Comparison of ENCODE assay signal across 12 cellular contexts in genomic region chr9:126328415-126328814, GRCh38. TPM values are rescaled to one million over a fixed set of nuclear protein-coding genes. Genes with fewer than 3 reads are reported as not detected.
A peak's percentile ranks its signal among the peaks of the same experiment; 100 is the strongest.
DNase-seq lines count a peak whose midpoint lies in the region; ATAC-seq and TF ChIP-seq lines count a peak whose summit lies in the region.
"Had no signal": no experiment of that assay in that cellular context is flagged by ENCODE, and none has a peak within 500 bp of the region (broad histone marks: within the 10 kb centered on the region; RNA-seq: fewer than 3 reads in every experiment).

No MANE protein-coding gene starts in this region.

- no peak overlapping the region for H3K27ac Mint-ChIP-seq in Calu3 (ENCODE audit: unreplicated experiment)

- no peaks in the 10 kb centered on the region for H3K27me3 Mint-ChIP-seq in Calu3 (ENCODE audit: unreplicated experiment)

- H3K9me3 Mint-ChIP-seq in Calu3 (ENCODE audit: low read depth, unreplicated experiment): no peaks in the 10 kb centered on the region

- no peak for TF ChIP-seq EP300 in sigmoid colon (IDR thresholded peaks at IDR 0.05)

- WGBS in esophagus squamous epithelium, 2 donors: 68 to 71% methylated on average over 3 of the region's 3 CpGs
- WGBS in sigmoid colon, 2 donors: 90 to 91% methylated on average over 3 of the region's 3 CpGs
- 90 to 95% methylated on average over 3 of the region's 3 CpGs for WGBS in body of pancreas, 2 donors

- H3K27me3 ChIP-seq in Peyer's patch (no peaks in the 10 kb centered on the region), esophagus squamous epithelium (no peaks in the 10 kb centered on the region), skeletal muscle tissue (ENCODE audit: control insufficient read depth in 3 of 3, insufficient read depth in 3 of 3, low read length in 3 of 3) (no peaks in the 10 kb centered on the region), sigmoid colon (no peaks in the 10 kb centered on the region), body of pancreas (no peaks in the 10 kb centered on the region)
- H3K27me3 ChIP-seq: upper lobe of right lung had no signal

- TSS peak; percentile 24 for BruUV-seq in Calu3 (replicated peaks; lab: Mats Ljungman, UMichigan)

- H3K4me3 Mint-ChIP-seq in Calu3 (ENCODE audit: low read depth, unreplicated experiment): no peak overlapping the region

- H3K4me1 ChIP-seq in Peyer's patch (peaks cover 0 to 11% (median 0%) of the 10 kb centered on the region in 4 donors), esophagus squamous epithelium (peaks cover 6 to 59% (median 14%) of the 10 kb centered on the region in 3 donors), skeletal muscle tissue (ENCODE audit: control insufficient read depth in 3 of 3, insufficient read depth in 3 of 3, low read length in 3 of 3) (peaks cover 50 to 63% (median 56%) of the 10 kb centered on the region in 3 donors), sigmoid colon (peaks cover 0 to 36% (median 19%) of the 10 kb centered on the region in 4 donors), body of pancreas (peaks cover 16% of the 10 kb centered on the region)

- no peak overlapping the region for H3K9ac ChIP-seq in skeletal muscle tissue (ENCODE audit: low read depth in 1 of 3, low read length in 3 of 3)

- CTCF ChIA-PET in Calu3 (lab: Charles Lee): interaction anchor here (0.9 kb wide), 1 partner anchor 70 kb away, joined by 3 read pairs; no protein-coding TSS in a partner anchor

- H3K4me1 Mint-ChIP-seq in Calu3 (ENCODE audit: low read depth, unreplicated experiment): no peaks in the 10 kb centered on the region

- H3K27ac ChIP-seq in Peyer's patch: peak overlapping the region in 3 of 4 donors; percentile 66 to 85 (median 79)
- H3K27ac ChIP-seq in esophagus squamous epithelium: peak overlapping the region in 3 of 4 donors; percentile 79 to 90 (median 81)
- no peak overlapping the region for H3K27ac ChIP-seq in skeletal muscle tissue (ENCODE audit: low read depth, low read length)
- peak overlapping the region in 2 of 4 donors; percentile 85 to 89 for H3K27ac ChIP-seq in sigmoid colon
- no peak overlapping the region for H3K27ac ChIP-seq in body of pancreas

- H3K9me3 ChIP-seq in Peyer's patch: no peaks in the 10 kb centered on the region
- H3K9me3 ChIP-seq in esophagus squamous epithelium: peaks cover 0 to 11% (median 11%) of the 10 kb centered on the region in 3 donors
- peaks cover 3 to 7% (median 5%) of the 10 kb centered on the region in 3 donors for H3K9me3 ChIP-seq in skeletal muscle tissue (ENCODE audit: control insufficient read depth in 3 of 3, low read length in 3 of 3)
- peaks cover 0 to 4% (median 1%) of the 10 kb centered on the region in 4 donors for H3K9me3 ChIP-seq in sigmoid colon
- no peaks in the 10 kb centered on the region for H3K9me3 ChIP-seq in body of pancreas

- DNase-seq in Calu3 (no peak), Peyer's patch (no peak), esophagus squamous epithelium (lab: John Stamatoyannopoulos, UW) (no peak), hepatic stellate cell (ENCODE audit: low spot score) (no peak), sigmoid colon (no peak), body of pancreas (no peak)
- DNase-seq: activated CD4-positive, alpha-beta T cell treated with anti-CD3 and anti-CD28 coated beads, Interleukin-2, amount 50 U/mL, for 1 hour; SHP77 treated with DMSO at 0.1 percent for 48 hours; stimulated activated CD4-positive, alpha-beta T cell treated with anti-CD3 and anti-CD28 coated beads, Interleukin-4, amount 100 ng/mL, for 1 hour; upper lobe of right lung had no signal

- H3K36me3 Mint-ChIP-seq in Calu3 (ENCODE audit: insufficient read depth, unreplicated experiment): peaks cover 14% of the 10 kb centered on the region

- intact Hi-C loops in Calu3 (cut with micrococcal nuclease; ENCODE audit: unreplicated experiment): no loop called here
- intact Hi-C loops in esophagus squamous epithelium (cut with DNase I): no loop called here
- intact Hi-C loops in sigmoid colon (cut with DNase I): loop anchor here (5.0 kb wide), 2 partner anchors 39 to 69 kb away; no protein-coding TSS in a partner anchor
- intact Hi-C loops in body of pancreas (cut with DNase I): no loop called here

- H3K4me3 ChIP-seq in Peyer's patch (peak overlapping the region in 1 of 4 donors; percentile 71), esophagus squamous epithelium (peak overlapping the region in 1 of 4 donors; percentile 72), skeletal muscle tissue (ENCODE audit: low read length in 3 of 3) (peak overlapping the region in 2 of 3 donors; percentile 36 to 94), sigmoid colon (peak overlapping the region in 1 of 4 donors; percentile 71), body of pancreas (no peak overlapping the region)

- H3K36me3 ChIP-seq in Peyer's patch (no peaks in the 10 kb centered on the region), esophagus squamous epithelium (no peaks in the 10 kb centered on the region), skeletal muscle tissue (ENCODE audit: control insufficient read depth in 3 of 3, insufficient read depth in 3 of 3, low read length in 3 of 3) (no peaks in the 10 kb centered on the region), sigmoid colon (no peaks in the 10 kb centered on the region), body of pancreas (replicated peaks in 1 of 2; ENCODE audit: insufficient read depth in 1 of 2, low read depth in 2 of 2) (no peaks in the 10 kb centered on the region)
- H3K36me3 ChIP-seq: upper lobe of right lung had no signal

- no peak for ATAC-seq in body of pancreas
- ATAC-seq in GM18868 (IDR thresholded peaks at IDR 0.05; ENCODE audit: unreplicated experiment): no peak
- ATAC-seq: upper lobe of right lung had no signal

- TF ChIP-seq POLR2A in Peyer's patch (IDR thresholded peaks at IDR 0.05): no peak
- no peak for TF ChIP-seq POLR2A in esophagus squamous epithelium (IDR thresholded peaks at IDR 0.05)
- TF ChIP-seq POLR2A in sigmoid colon (IDR thresholded peaks at IDR 0.05): no peak
- TF ChIP-seq POLR2A in body of pancreas (IDR thresholded peaks at IDR 0.05): no peak

- TF ChIP-seq CTCF in Calu3 (IDR thresholded peaks at IDR 0.05; ENCODE audit: unreplicated experiment): no peak
- TF ChIP-seq CTCF in Peyer's patch (IDR thresholded peaks at IDR 0.05): no peak
- TF ChIP-seq CTCF in esophagus squamous epithelium (IDR thresholded peaks at IDR 0.05): no peak
- no peak for TF ChIP-seq CTCF in sigmoid colon (IDR thresholded peaks at IDR 0.05)
- no peak for TF ChIP-seq CTCF in body of pancreas (IDR thresholded peaks at IDR 0.05)

RNA-seq across cellular contexts. Expression of gene MVB12B, which starts 1.8 kb away (rescaled TPM):
- total RNA-seq in Calu3 (2022) (4.1 and 4.5 TPM in 2 replicates), Peyer's patch (10 to 100 TPM in 2 of 4 donors, 1 to 10 TPM in 2; 7.9 to 28.9 (median 14.4) TPM), esophagus squamous epithelium (10 to 100 TPM in 1 of 4 donors, 1 to 10 TPM in 3; 3.2 to 13.2 (median 5.3) TPM), skeletal muscle tissue (13.0 TPM), sigmoid colon (10 to 100 TPM; 12.2 to 14.4 (median 13.3) TPM), body of pancreas (1 to 10 TPM; 5.2 to 9.9 TPM)
- polyA plus RNA-seq in sigmoid colon: 1 to 10 TPM; 5.1 to 8.9 (median 6.0) TPM

Comparison
In these comparisons a context has a peak if more than half of its experiments do, and no peak if none do; other contexts are left out.
1. H3K27ac ChIP-seq: peak in Peyer's patch (3 of 4) and esophagus squamous epithelium (3 of 4); none in skeletal muscle tissue (single experiment) and body of pancreas (0 of 4).
2. H3K4me3 ChIP-seq: peak in skeletal muscle tissue (2 of 3); none in body of pancreas (0 of 2).